Comparison of ENCODE assay signal across 16 cellular contexts in genomic region chr2:201942525-201942924, GRCh38.
DNase-seq lines count a peak whose midpoint lies in the region; ATAC-seq, FAIRE-seq and TF ChIP-seq lines count a peak whose summit lies in the region.
"Had no signal": no experiment of that assay in that cellular context is flagged by ENCODE, and none has a peak within 500 bp of the region (broad histone marks: within the 10 kb centered on the region; RNA-seq: fewer than 3 reads in every experiment).

No MANE protein-coding gene starts in this region.

- CTCF ChIA-PET in HepG2 (lab: Yijun Ruan, JAX; ENCODE audit: low intra/inter-chr PET ratio, low total read pairs): no interaction called here
- CTCF ChIA-PET in K562 (lab: Yijun Ruan, JAX; ENCODE audit: low intra/inter-chr PET ratio): no interaction called here

- FAIRE-seq in HepG2 (lab: Jason Lieb, UNC) (no peak), K562 (lab: Jason Lieb, UNC) (no peak)
- FAIRE-seq: HTR-8/SVneo had no signal

- in situ Hi-C loops in HepG2 (cut with HindIII; ENCODE audit: extremely low pct_ligation_motif_present, low pct_unique_long_range_greater_than_20kb) (no loop called here), K562 (cut with MboI) (no loop called here)

- no peak overlapping the region for H3K4me2 ChIP-seq in HepG2 (ENCODE audit: low read depth, low read length)
- no peak overlapping the region for H3K4me2 ChIP-seq in K562 (ENCODE audit: insufficient read depth, low read length)
- H3K4me2 ChIP-seq: BLaER1 treated with 17β-estradiol and CSF1 and Interleukin-3, amounts not matched to agents 10 nM and 100 nM had no signal

- H3K9me1 ChIP-seq in K562 (ENCODE audit: control insufficient read depth, insufficient read depth, low read length): no peaks in the 10 kb centered on the region

- 19% methylated on average over 5 of the region's 5 CpGs for WGBS in HepG2 (ENCODE audit: low lambda C conversion rate)
- 50% methylated on average over 3 of the region's 5 CpGs for WGBS in right lobe of liver (ENCODE audit: insufficient coverage, low coverage, low lambda C conversion rate, missing lambda C conversion rate)
- 3% methylated on average over 5 of the region's 5 CpGs for WGBS in K562 (ENCODE audit: insufficient coverage, low coverage, missing lambda C conversion rate)

- TF ChIP-seq CTCF in HepG2 (CRISPR knock-in tag; IDR thresholded peaks at IDR 0.05) (no peak), right lobe of liver (IDR thresholded peaks at IDR 0.05) (no peak), K562 (IDR thresholded peaks at IDR 0.05 in 2 of 3, conservative IDR thresholded peaks at IDR 0.05 in 1 of 3; ENCODE audit: insufficient read depth in 2 of 3, low read depth in 1 of 3, low read length in 3 of 3) (no peak)

- no TSS peak for BruUV-seq in HepG2 (replicated peaks; lab: Mats Ljungman, UMichigan)
- no TSS peak for BruUV-seq in K562 (replicated peaks; lab: Mats Ljungman, UMichigan)

- TF ChIP-seq EP300 in HepG2 (IDR thresholded peaks at IDR 0.05; ENCODE audit: low read depth in 2 of 2, low read length in 2 of 2) (no peak), HepG2 (CRISPR knock-in tag; IDR thresholded peaks at IDR 0.05; ENCODE audit: borderline replicate concordance) (no peak), K562 (IDR thresholded peaks at IDR 0.05; ENCODE audit: low read length) (no peak)

- intact Hi-C loops in HepG2 (cut with micrococcal nuclease; ENCODE audit: unreplicated experiment) (no loop called here), right lobe of liver (cut with DNase I) (no loop called here), K562 (cut with micrococcal nuclease) (no loop called here)

- no peaks in the 10 kb centered on the region for H3K79me2 ChIP-seq in HepG2 (ENCODE audit: insufficient read depth, low read length)
- H3K79me2 ChIP-seq in K562 (ENCODE audit: control insufficient read depth, insufficient read depth, low read length): no peaks in the 10 kb centered on the region

- no peak for DNase-seq in HepG2 (ENCODE audit: low spot score)
- no peak for DNase-seq in right lobe of liver
- DNase-seq in K562 (ENCODE audit: extremely low read depth in 1 of 4, low spot score in 3 of 4): no peak
- peak; percentile 22 for DNase-seq in fibroblast of peridontal ligament (ENCODE audit: extremely low read depth)
- DNase-seq in SW480 (ENCODE audit: low spot score): no peak
- no peak for DNase-seq in GM19240 (ENCODE audit: insufficient read length, low spot score)
- DNase-seq in putamen (ENCODE audit: low spot score): no peak
- DNase-seq: 8988T; AML-193; CD4-positive, CD25-positive, alpha-beta regulatory T cell; DMS 273 treated with DMSO at 0.1 percent for 48 hours; GOT3; HFFc6 had no signal

- H3K4me3 ChIP-seq in HepG2 (replicated peaks in 1 of 3; ENCODE audit: insufficient read depth in 1 of 3, low read depth in 2 of 3, low read length in 3 of 3): no peak overlapping the region
- H3K4me3 ChIP-seq in right lobe of liver: no peak overlapping the region
- H3K4me3 ChIP-seq in K562: no peak overlapping the region
- H3K4me3 ChIP-seq: BLaER1 treated with 17β-estradiol and CSF1 and Interleukin-3, amounts not matched to agents 10 nM and 100 nM; HAP-1 had no signal

- ATAC-seq in HepG2: no peak
- ATAC-seq in right lobe of liver: no peak
- ATAC-seq in K562: no peak

- H2AFZ ChIP-seq in HepG2 (ENCODE audit: low read length) (no peak overlapping the region), K562 (ENCODE audit: low read depth, low read length) (no peak overlapping the region)

- H3K9me3 ChIP-seq in HepG2 (ENCODE audit: low read length) (no peaks in the 10 kb centered on the region), right lobe of liver (no peaks in the 10 kb centered on the region), K562 (replicated peaks; ENCODE audit: control insufficient read depth, insufficient read depth, low read depth, low read length) (no peaks in the 10 kb centered on the region)
- H3K9me3 ChIP-seq: BLaER1 treated with 17β-estradiol and CSF1 and Interleukin-3, amounts not matched to agents 10 nM and 100 nM; HAP-1 had no signal

- H3K9ac ChIP-seq in HepG2 (ENCODE audit: insufficient read depth, low read depth, low read length) (no peak overlapping the region), K562 (ENCODE audit: insufficient read depth in 1 of 2, low read depth in 2 of 2, low read length in 2 of 2) (no peak overlapping the region)
- H3K9ac ChIP-seq: BLaER1 treated with 17β-estradiol and CSF1 and Interleukin-3, amounts not matched to agents 10 nM and 100 nM had no signal

- no peak for TF ChIP-seq RAD21 in HepG2 (CRISPR knock-in tag; IDR thresholded peaks at IDR 0.05)
- TF ChIP-seq RAD21 in K562 (CRISPR knock-in tag; conservative IDR thresholded peaks at IDR 0.05 in 1 of 2, IDR thresholded peaks at IDR 0.05 in 1 of 2): no peak

- TF ChIP-seq POLR2A in HepG2 (IDR thresholded peaks at IDR 0.05; ENCODE audit: insufficient read depth in 1 of 2, low read depth in 2 of 2, low read length in 2 of 2) (no peak), right lobe of liver (IDR thresholded peaks at IDR 0.05) (no peak), K562 (conservative IDR thresholded peaks at IDR 0.05) (no peak)

- H3K4me1 ChIP-seq in HepG2 (ENCODE audit: insufficient read depth, low read length) (no peaks in the 10 kb centered on the region), right lobe of liver (no peaks in the 10 kb centered on the region), K562 (replicated peaks in 1 of 2; ENCODE audit: control insufficient read depth in 2 of 2, insufficient read depth in 2 of 2, low read length in 2 of 2) (no peaks in the 10 kb centered on the region)
- H3K4me1 ChIP-seq: HAP-1 had no signal

- POLR2A ChIA-PET in HepG2 (lab: Yijun Ruan, JAX) (no interaction called here), K562 (lab: Yijun Ruan, JAX) (interaction anchor here (0.6 kb wide), 1 partner anchor 570 kb away, joined by 3 read pairs; no protein-coding TSS in a partner anchor)

- no peaks in the 10 kb centered on the region for H3K36me3 ChIP-seq in HepG2 (replicated peaks in 1 of 2; ENCODE audit: control insufficient read depth in 1 of 2, insufficient read depth in 2 of 2, low read length in 2 of 2)
- no peaks in the 10 kb centered on the region for H3K36me3 ChIP-seq in right lobe of liver
- H3K36me3 ChIP-seq in K562 (ENCODE audit: control insufficient read depth, insufficient read depth, low read length): no peaks in the 10 kb centered on the region
- H3K36me3 ChIP-seq: BLaER1 treated with 17β-estradiol and CSF1 and Interleukin-3, amounts not matched to agents 10 nM and 100 nM; HAP-1 had no signal

- no peak overlapping the region for H3K27ac ChIP-seq in HepG2 (ENCODE audit: extremely low read length, insufficient read depth, low read length)
- no peak overlapping the region for H3K27ac ChIP-seq in right lobe of liver
- H3K27ac ChIP-seq in K562 (ENCODE audit: extremely low read depth, low read depth, low read length): no peak overlapping the region
- H3K27ac ChIP-seq: BLaER1 treated with 17β-estradiol and CSF1 and Interleukin-3, amounts not matched to agents 10 nM and 100 nM had no signal

- H4K20me1 ChIP-seq in HepG2 (ENCODE audit: insufficient read depth, low read length): no peaks in the 10 kb centered on the region
- no peaks in the 10 kb centered on the region for H4K20me1 ChIP-seq in K562 (replicated peaks; ENCODE audit: control insufficient read depth, insufficient read depth, low read length)
- H4K20me1 ChIP-seq: BLaER1 treated with 17β-estradiol and CSF1 and Interleukin-3, amounts not matched to agents 10 nM and 100 nM had no signal

- H3K27me3 ChIP-seq in HepG2 (ENCODE audit: control insufficient read depth in 1 of 2, insufficient read depth in 2 of 2, low read length in 2 of 2) (peaks cover 0 to 6% of the 10 kb centered on the region in 2 experiments; a peak in 1 of 5 replicates), right lobe of liver (no peaks in the 10 kb centered on the region), K562 (ENCODE audit: control insufficient read depth in 2 of 2, insufficient read depth in 2 of 2, low read length in 2 of 2) (peaks cover 0 to 15% of the 10 kb centered on the region in 2 experiments; a peak in 4 of 5 replicates)
- H3K27me3 ChIP-seq: BLaER1 treated with 17β-estradiol and CSF1 and Interleukin-3, amounts not matched to agents 10 nM and 100 nM had no signal

TF ChIP-seq in HepG2, 621 proteins besides CTCF, POLR2A, EP300 and RAD21:
- peak; percentile 67; the same call in 1 of the 2 replicates for TF ChIP-seq CREB1 (IDR thresholded peaks at IDR 0.05)
- TF ChIP-seq CREB1 (CRISPR knock-in tag; IDR thresholded peaks at IDR 0.05): no peak
- TF ChIP-seq MEF2D (CRISPR knock-in tag; IDR thresholded peaks at IDR 0.05): no peak
- no peak for TF ChIP-seq MIXL1 (CRISPR knock-in tag; IDR thresholded peaks at IDR 0.05)
- TF ChIP-seq ATF7 (IDR thresholded peaks at IDR 0.05): peak; percentile 95
- no peak for TF ChIP-seq ATF7 (CRISPR knock-in tag; IDR thresholded peaks at IDR 0.05)
- TF ChIP-seq ZNF337 (CRISPR knock-in tag; IDR thresholded peaks at IDR 0.05; ENCODE audit: borderline replicate concordance, low read depth): no peak
- no peak for TF ChIP-seq DNMT1 (CRISPR knock-in tag; IDR thresholded peaks at IDR 0.05)

TF ChIP-seq in K562, 482 proteins besides CTCF, POLR2A, EP300 and RAD21:
- TF ChIP-seq FOS (IDR thresholded peaks at IDR 0.05; ENCODE audit: extremely low read depth, insufficient read length): no peak
- TF ChIP-seq ATF3 (IDR thresholded peaks at IDR 0.05): peak; percentile 42
- no peak for TF ChIP-seq ATF3 (CRISPR knock-in tag; conservative IDR thresholded peaks at IDR 0.05)
- TF ChIP-seq SMAD1 (IDR thresholded peaks at IDR 0.05; ENCODE audit: low read depth, low read length, partially characterized antibody): no peak
- TF ChIP-seq L3MBTL2 (IDR thresholded peaks at IDR 0.05): no peak
